In genomic region chr3:87311309-87311708, GRCh38 we compare ENCODE assay signal across 25 cellular contexts. TPM values are rescaled to one million over a fixed set of nuclear protein-coding genes. Genes with fewer than 3 reads are reported as not detected.
DNase-seq lines count a peak whose midpoint lies in the region; ATAC-seq and TF ChIP-seq lines count a peak whose summit lies in the region.
"Had no signal": no experiment of that assay in that cellular context is flagged by ENCODE, and none has a peak within 500 bp of the region (broad histone marks: within the 10 kb centered on the region; RNA-seq: fewer than 3 reads in every experiment).

No MANE protein-coding gene starts in this region.

- peaks cover 38% of the 10 kb centered on the region for H3K4me1 Mint-ChIP-seq in Calu3 (ENCODE audit: low read depth, unreplicated experiment)
- H3K4me1 Mint-ChIP-seq: activated naive CD8-positive, alpha-beta T cell treated with anti-CD3 and anti-CD28 coated beads, Interleukin-2, amount 10 ng/mL, durations not matched to agents 7 days and 5 days had no signal

- no peaks in the 10 kb centered on the region for H3K36me3 Mint-ChIP-seq in Calu3 (ENCODE audit: insufficient read depth, unreplicated experiment)
- H3K36me3 Mint-ChIP-seq: activated naive CD8-positive, alpha-beta T cell treated with anti-CD3 and anti-CD28 coated beads, Interleukin-2, amount 10 ng/mL, durations not matched to agents 7 days and 5 days had no signal

- H3K27ac Mint-ChIP-seq in Calu3 (ENCODE audit: unreplicated experiment): peak overlapping the region; percentile 34
- H3K27ac Mint-ChIP-seq: activated naive CD8-positive, alpha-beta T cell treated with anti-CD3 and anti-CD28 coated beads, Interleukin-2, amount 10 ng/mL, durations not matched to agents 7 days and 5 days had no signal

- H3K4me3 Mint-ChIP-seq in Calu3 (ENCODE audit: low read depth, unreplicated experiment): no peak overlapping the region
- H3K4me3 Mint-ChIP-seq: activated naive CD8-positive, alpha-beta T cell treated with anti-CD3 and anti-CD28 coated beads, Interleukin-2, amount 10 ng/mL, durations not matched to agents 7 days and 5 days had no signal

- H3K27ac ChIP-seq in epithelial cell of prostate: peak overlapping the region; percentile 21
- H3K27ac ChIP-seq: brain microvascular endothelial cell, colonic mucosa, hepatocyte, upper lobe of right lung had no signal

- DNase-seq in A172 (ENCODE audit: low spot score) (peak; percentile 69), Calu3 (no peak), NCI-H226 (peak; percentile 35), epithelial cell of prostate (ENCODE audit: low read depth, low spot score) (peak; percentile 46), omental fat pad (ENCODE audit: low spot score) (no peak), MV-4-11 (lab: John Stamatoyannopoulos, UW) (no peak), COLO668 (lab: John Stamatoyannopoulos, UW; ENCODE audit: unreplicated experiment) (no peak), nucleus accumbens (lab: John Stamatoyannopoulos, UW) (no peak)
- DNase-seq: activated CD4-positive, alpha-beta T cell treated with anti-CD3 and anti-CD28 coated beads, Interleukin-2, amount 50 U/mL, for 1 hour; activated naive CD8-positive, alpha-beta T cell treated with anti-CD3 and anti-CD28 coated beads, Interleukin-2, amount 10 ng/mL, durations not matched to agents 7 days and 5 days; AML-193; brain microvascular endothelial cell; colonic mucosa; DND-41; foreskin melanocyte; mucosa of descending colon; NCI-H1417; SHP77 treated with DMSO at 0.1 percent for 48 hours; stimulated activated CD4-positive, alpha-beta T cell treated with anti-CD3 and anti-CD28 coated beads, Interleukin-4, amount 100 ng/mL, for 24 hours; T-helper 1 cell; upper lobe of right lung had no signal

- no peaks in the 10 kb centered on the region for H3K9me3 Mint-ChIP-seq in Calu3 (ENCODE audit: low read depth, unreplicated experiment)
- H3K9me3 Mint-ChIP-seq: activated naive CD8-positive, alpha-beta T cell treated with anti-CD3 and anti-CD28 coated beads, Interleukin-2, amount 10 ng/mL, durations not matched to agents 7 days and 5 days had no signal

- ATAC-seq in omental fat pad (ENCODE audit: low FRiP score): no peak
- ATAC-seq: mucosa of descending colon, upper lobe of right lung had no signal

- H3K27me3 Mint-ChIP-seq in Calu3 (ENCODE audit: unreplicated experiment): no peaks in the 10 kb centered on the region

- BruUV-seq in Calu3 (replicated peaks; lab: Mats Ljungman, UMichigan): no TSS peak

- CTCF ChIA-PET in Calu3 (lab: Charles Lee): no interaction called here

- intact Hi-C loops in Calu3 (cut with micrococcal nuclease; ENCODE audit: unreplicated experiment): no loop called here

- TF ChIP-seq CTCF in Calu3 (IDR thresholded peaks at IDR 0.05; ENCODE audit: unreplicated experiment) (no peak), omental fat pad (IDR thresholded peaks at IDR 0.05) (no peak)

RNA-seq across cellular contexts. Expression of gene POU1F1, which starts 34.9 kb away (rescaled TPM):
- not detected in 2 replicates for total RNA-seq in A172 (2014; rRNA removed; shearing (Covaris generic))
- total RNA-seq in Calu3 (2022) (not detected in 2 replicates), omental fat pad (not detected)
- total RNA-seq: activated naive CD8-positive, alpha-beta T cell treated with anti-CD3 and anti-CD28 coated beads, Interleukin-2, amount 10 ng/mL, durations not matched to agents 7 days and 5 days; colonic mucosa; hepatocyte; liver; mucosa of descending colon; pulmonary artery endothelial cell; subcutaneous adipose tissue; upper lobe of right lung had no signal

Comparison
In these comparisons a context has a peak if more than half of its experiments do, and no peak if none do; other contexts are left out.
1. DNase-seq: peak in A172 (single experiment), NCI-H226 (single experiment) and epithelial cell of prostate (single experiment); none in Calu3 (single experiment), omental fat pad (single experiment), MV-4-11 (single experiment), COLO668 (single experiment) and nucleus accumbens (0 of 56).